22 cellular contexts compared by ENCODE assay signal in genomic region chr3:148240351-148240750, GRCh38.
DNase-seq lines count a peak whose midpoint lies in the region; ATAC-seq, FAIRE-seq and TF ChIP-seq lines count a peak whose summit lies in the region.
"Had no signal": no experiment of that assay in that cellular context is flagged by ENCODE, and none has a peak within 500 bp of the region (broad histone marks: within the 10 kb centered on the region; RNA-seq: fewer than 3 reads in every experiment).

No MANE protein-coding gene starts in this region.

- H3K27ac Mint-ChIP-seq in activated T-cell treated with anti-CD3 and anti-CD28 coated beads, Interleukin-2, amount 50 U/mL, for 24 hours = no peak overlapping the region
- H3K27ac Mint-ChIP-seq: CD14-positive monocyte; CD4-positive, alpha-beta memory T cell; CD4-positive, CD25-positive, alpha-beta regulatory T cell; CD8-positive, alpha-beta memory T cell had no signal

- ATAC-seq in A549 (no peak), PC-3 (peak; percentile 38; the same call in 1 of the 2 replicates)

- POLR2A ChIA-PET in A549 (lab: Yijun Ruan, JAX) (no interaction called here), PC-3 (lab: Charles Lee; ENCODE audit: unreplicated experiment) (no interaction called here)

- BruUV-seq in PC-3 (replicated peaks; lab: Mats Ljungman, UMichigan) = no TSS peak

- peaks cover 2% of the 10 kb centered on the region for H3K9me3 Mint-ChIP-seq in activated T-cell treated with anti-CD3 and anti-CD28 coated beads, Interleukin-2, amount 50 U/mL, for 24 hours

- H3K9me2 ChIP-seq in PC-3 (replicated peaks; ENCODE audit: low read length) = no peaks in the 10 kb centered on the region

- H3K9ac ChIP-seq in PC-3 (ENCODE audit: low read length) = no peak overlapping the region
- H3K9ac ChIP-seq: BLaER1 had no signal

- no peaks in the 10 kb centered on the region for H4K20me1 ChIP-seq in PC-3 (ENCODE audit: low read length)
- H4K20me1 ChIP-seq: BLaER1 had no signal

- TF ChIP-seq POLR2A in A549 (IDR thresholded peaks at IDR 0.05; ENCODE audit: low read length) = no peak

- CTCF ChIA-PET in A549 (lab: Yijun Ruan, JAX) (no interaction called here), PC-3 (lab: Charles Lee) (no interaction called here)

- TF ChIP-seq CTCF in A549 (IDR thresholded peaks at IDR 0.05) = no peak
- no peak for TF ChIP-seq CTCF in PC-3 (conservative IDR thresholded peaks at IDR 0.05; ENCODE audit: low read depth, low read length)

- no peak for DNase-seq in A549 (ENCODE audit: low read depth in 1 of 2, low spot score in 1 of 2)
- DNase-seq in PC-3 = peak; percentile 3
- peak; percentile 70 for DNase-seq in foreskin melanocyte
- no peak for DNase-seq in NCI-H345 treated with DMSO at 0.1 percent for 48 hours (lab: John Stamatoyannopoulos, UW; ENCODE audit: unreplicated experiment)
- DNase-seq in activated T-cell treated with anti-CD3 and anti-CD28 coated beads, Interleukin-2, amount 50 U/mL, for 24 hours = no peak
- DNase-seq: ACHN; BE2C; C1 segment of cervical spinal cord; Caco-2; Calu3; CD4-positive, alpha-beta memory T cell; CD4-positive, CD25-positive, alpha-beta regulatory T cell; CD8-positive, alpha-beta memory T cell; DMS79 treated with DMSO at 0.1 percent for 48 hours; GF-D8 had no signal

- intact Hi-C loops in PC-3 (cut with micrococcal nuclease) = no loop called here

- H3K79me2 ChIP-seq in PC-3 (ENCODE audit: low read length) = no peaks in the 10 kb centered on the region

- no peak overlapping the region for H3K4me2 ChIP-seq in A549
- H3K4me2 ChIP-seq in PC-3 (ENCODE audit: low read length) = no peak overlapping the region
- H3K4me2 ChIP-seq: BLaER1 had no signal

- WGBS in A549 (ENCODE audit: missing lambda C conversion rate) = 37% methylated on average over 3 of the region's 3 CpGs

- H3K27ac ChIP-seq in A549 = no peak overlapping the region
- H3K27ac ChIP-seq in PC-3 (ENCODE audit: low read length) = no peak overlapping the region
- H3K27ac ChIP-seq: 22Rv1, BLaER1 had no signal

- H3K9me3 ChIP-seq in A549 (no peaks in the 10 kb centered on the region), PC-3 (ENCODE audit: low read length) (no peaks in the 10 kb centered on the region)
- H3K9me3 ChIP-seq: BE2C, BLaER1, Caco-2 had no signal

- H3K27me3 ChIP-seq in PC-3 (ENCODE audit: low read length) = no peaks in the 10 kb centered on the region
- H3K27me3 ChIP-seq: BE2C, BLaER1 had no signal

- TF ChIP-seq RAD21 in A549 (conservative IDR thresholded peaks at IDR 0.05 in 1 of 2, IDR thresholded peaks at IDR 0.05 in 1 of 2) = no peak

- no peak overlapping the region for H3K4me3 ChIP-seq in A549
- no peak overlapping the region for H3K4me3 ChIP-seq in PC-3 (ENCODE audit: low read length)
- H3K4me3 ChIP-seq: BLaER1 had no signal

- TF ChIP-seq EP300 in A549 (IDR thresholded peaks at IDR 0.05) = no peak

- H3K4me3 Mint-ChIP-seq in activated T-cell treated with anti-CD3 and anti-CD28 coated beads, Interleukin-2, amount 50 U/mL, for 24 hours = no peak overlapping the region
- H3K4me3 Mint-ChIP-seq: CD14-positive monocyte; CD4-positive, alpha-beta memory T cell; CD4-positive, CD25-positive, alpha-beta regulatory T cell; CD8-positive, alpha-beta memory T cell had no signal

- no peaks in the 10 kb centered on the region for H3K4me1 ChIP-seq in A549
- H3K4me1 ChIP-seq in PC-3 (ENCODE audit: insufficient read depth, low read length) = no peaks in the 10 kb centered on the region
- H3K4me1 ChIP-seq: BE2C, BLaER1, Caco-2 had no signal

- H3F3A ChIP-seq in PC-3 (ENCODE audit: low read length, unreplicated experiment) = no peaks in the 10 kb centered on the region

- no peaks in the 10 kb centered on the region for H3K36me3 Mint-ChIP-seq in activated T-cell treated with anti-CD3 and anti-CD28 coated beads, Interleukin-2, amount 50 U/mL, for 24 hours (ENCODE audit: low read depth)
- H3K36me3 Mint-ChIP-seq: CD14-positive monocyte; CD4-positive, alpha-beta memory T cell; CD4-positive, CD25-positive, alpha-beta regulatory T cell; CD8-positive, alpha-beta memory T cell had no signal

- no peaks in the 10 kb centered on the region for H3K4me1 Mint-ChIP-seq in activated T-cell treated with anti-CD3 and anti-CD28 coated beads, Interleukin-2, amount 50 U/mL, for 24 hours (ENCODE audit: low read depth)
- H3K4me1 Mint-ChIP-seq: CD14-positive monocyte; CD4-positive, alpha-beta memory T cell; CD4-positive, CD25-positive, alpha-beta regulatory T cell; CD8-positive, alpha-beta memory T cell had no signal

- no peak overlapping the region for H2AFZ ChIP-seq in PC-3 (ENCODE audit: low read length)

- peak; percentile 13 for FAIRE-seq in A549 (lab: Jason Lieb, UNC)
- FAIRE-seq: D721Med, G401.6, GM12891, GM19239 had no signal

- no peaks in the 10 kb centered on the region for H3K36me3 ChIP-seq in PC-3 (ENCODE audit: low read depth, low read length)
- H3K36me3 ChIP-seq: BE2C, BLaER1 had no signal

- no peaks in the 10 kb centered on the region for H3K27me3 Mint-ChIP-seq in activated T-cell treated with anti-CD3 and anti-CD28 coated beads, Interleukin-2, amount 50 U/mL, for 24 hours
- H3K27me3 Mint-ChIP-seq: CD4-positive, CD25-positive, alpha-beta regulatory T cell; CD8-positive, alpha-beta memory T cell had no signal

TF ChIP-seq in A549, 52 proteins besides CTCF, POLR2A, EP300 and RAD21:
- TF ChIP-seq RCOR1 (IDR thresholded peaks at IDR 0.05; ENCODE audit: low read depth, low read length) (no peak), EHMT2 (IDR thresholded peaks at IDR 0.05; ENCODE audit: low read depth) (no peak), CHD4 (IDR thresholded peaks at IDR 0.05; ENCODE audit: borderline replicate concordance) (no peak), ZNF302 (CRISPR knock-in tag; IDR thresholded peaks at IDR 0.05) (no peak), JUN (IDR thresholded peaks at IDR 0.05) (no peak), CHD2 (IDR thresholded peaks at IDR 0.05; ENCODE audit: low read length, partially characterized antibody) (no peak)

Comparison
In these comparisons a context has a peak if more than half of its experiments do, and no peak if none do; other contexts are left out.
1. DNase-seq: peak in PC-3 (single experiment) and foreskin melanocyte (single experiment); none in A549 (0 of 2), NCI-H345 treated with DMSO at 0.1 percent for 48 hours (single experiment) and activated T-cell treated with anti-CD3 and anti-CD28 coated beads, Interleukin-2, amount 50 U/mL, for 24 hours (single experiment).